In genomic region chr17:81993726-81994592, GRCh38 we compare ENCODE assay signal across 1 cellular context.
A peak's percentile ranks its signal among the peaks of the same experiment; 100 is the strongest.
TF ChIP-seq lines count a peak whose summit lies in the region.

No MANE protein-coding gene starts in this region.

TF ChIP-seq in HepG2, 621 proteins besides CTCF, POLR2A, EP300 and RAD21 (continued from another document):
- TF ChIP-seq PRDM10 (CRISPR knock-in tag; IDR thresholded peaks at IDR 0.05; ENCODE audit: low read depth) (no peak), ATF3 (CRISPR knock-in tag; IDR thresholded peaks at IDR 0.05) (peak; percentile 6; the same call in 1 of the 2 replicates), ZNF510 (CRISPR knock-in tag; IDR thresholded peaks at IDR 0.05; ENCODE audit: low read depth) (peak; percentile 22; the same call in 1 of the 2 replicates), RBM39 (IDR thresholded peaks at IDR 0.05; ENCODE audit: low read depth, low read length, poor library complexity, severe bottlenecking) (peak; percentile 11), NR2F1 (CRISPR knock-in tag; IDR thresholded peaks at IDR 0.05) (no peak), TP53 (CRISPR knock-in tag; conservative IDR thresholded peaks at IDR 0.05) (0 out of 2 replicates have a peak, but pooled peaks have one; percentile 28), MLLT10 (CRISPR knock-in tag; IDR thresholded peaks at IDR 0.05) (no peak), ZNF264 (CRISPR knock-in tag; IDR thresholded peaks at IDR 0.05) (no peak), ZNF430 (CRISPR knock-in tag; IDR thresholded peaks at IDR 0.05) (peak; percentile 77), RBFOX2 (IDR thresholded peaks at IDR 0.05; ENCODE audit: low read depth, low read length) (no peak), PHF21A (CRISPR knock-in tag; IDR thresholded peaks at IDR 0.05) (no peak; the same call in 1 of the 2 replicates), SALL2 (CRISPR knock-in tag; IDR thresholded peaks at IDR 0.05) (no peak), ZNF136 (CRISPR knock-in tag; IDR thresholded peaks at IDR 0.05; ENCODE audit: low read depth) (0 out of 2 replicates have a peak, but pooled peaks have one; percentile 58), ATF4 (CRISPR knock-in tag; IDR thresholded peaks at IDR 0.05) (peak in 1 of 2 experiments; percentile 46; a peak in 1 of 4 replicates), HNF4G (IDR thresholded peaks at IDR 0.05; ENCODE audit: borderline replicate concordance, low read depth, low read length) (no peak), HNF4G (CRISPR knock-in tag; IDR thresholded peaks at IDR 0.05; ENCODE audit: borderline replicate concordance, low read depth) (no peak), ZNF772 (CRISPR knock-in tag; IDR thresholded peaks at IDR 0.05) (peak; percentile 45; the same call in 1 of the 2 replicates), ZNF546 (CRISPR knock-in tag; conservative IDR thresholded peaks at IDR 0.05) (peak; percentile 27; the same call in 1 of the 2 replicates), CBX2 (IDR thresholded peaks at IDR 0.05; ENCODE audit: low read depth, low read length) (no peak), CBX2 (CRISPR knock-in tag; IDR thresholded peaks at IDR 0.05; ENCODE audit: low read depth) (0 out of 2 replicates have a peak, but pooled peaks have one; percentile 62), HMGXB3 (CRISPR knock-in tag; IDR thresholded peaks at IDR 0.05; ENCODE audit: borderline replicate concordance) (no peak), CBFB (CRISPR knock-in tag; IDR thresholded peaks at IDR 0.05) (0 out of 2 replicates have a peak, but pooled peaks have one; percentile 2), CC2D1A (CRISPR knock-in tag; IDR thresholded peaks at IDR 0.05) (no peak; the same call in 1 of the 2 replicates), GZF1 (CRISPR knock-in tag; IDR thresholded peaks at IDR 0.05) (peak; percentile 88; the same call in 1 of the 2 replicates), POGZ (CRISPR knock-in tag; IDR thresholded peaks at IDR 0.05) (no peak), ZFP37 (CRISPR knock-in tag; IDR thresholded peaks at IDR 0.05; ENCODE audit: borderline replicate concordance) (no peak), ZNF766 (CRISPR knock-in tag; IDR thresholded peaks at IDR 0.05; ENCODE audit: borderline replicate concordance) (0 out of 2 replicates have a peak, but pooled peaks have one; percentile 14), DMAP1 (CRISPR knock-in tag; IDR thresholded peaks at IDR 0.05) (no peak; the same call in 1 of the 2 replicates), ZNF280B (CRISPR knock-in tag; IDR thresholded peaks at IDR 0.05; ENCODE audit: borderline replicate concordance) (peak; percentile 78; the same call in 1 of the 2 replicates), ZNF530 (CRISPR knock-in tag; IDR thresholded peaks at IDR 0.05; ENCODE audit: low read depth) (no peak), ZNF33B (CRISPR knock-in tag; IDR thresholded peaks at IDR 0.05) (no peak)
